1 cellular context compared by ENCODE assay signal in the genomic region with DNA sequence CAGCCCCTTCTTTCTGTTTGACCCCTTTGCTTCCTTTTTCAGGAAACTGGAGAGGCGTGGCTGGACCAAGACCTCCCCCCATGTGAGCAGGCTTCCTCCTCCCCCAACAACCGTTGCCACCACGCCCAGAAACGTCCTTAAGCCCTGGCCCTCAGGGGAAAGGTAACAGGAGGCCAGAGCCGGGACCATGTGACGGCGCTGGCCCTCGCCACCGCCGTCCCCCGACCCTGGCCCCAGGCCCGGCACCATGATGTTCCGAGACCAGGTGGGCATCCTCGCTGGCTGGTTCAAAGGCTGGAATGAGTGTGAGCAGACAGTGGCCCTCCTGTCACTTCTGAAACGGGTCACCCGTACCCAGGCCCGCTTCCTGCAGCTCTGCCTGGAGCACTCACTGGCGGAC.
TF ChIP-seq lines count a peak whose summit lies in the region.

No MANE protein-coding gene starts in this region.

TF ChIP-seq in K562, 482 proteins besides CTCF, POLR2A, EP300 and RAD21 (continues in another document):
- TF ChIP-seq FOXK2 (conservative IDR thresholded peaks at IDR 0.05 in 1 of 2, IDR thresholded peaks at IDR 0.05 in 1 of 2; ENCODE audit: low read depth in 2 of 2) (0 out of 4 replicates have a peak, but pooled peaks of 1 of the 2 experiments have one; percentile 12), ZBTB7A (IDR thresholded peaks at IDR 0.05; ENCODE audit: borderline replicate concordance, control insufficient read depth, low read depth, low read length) (peak; percentile 52; the same call in 1 of the 2 replicates), SMAD4 (CRISPR knock-in tag; conservative IDR thresholded peaks at IDR 0.05) (peak; percentile 56), MYC (IDR thresholded peaks at IDR 0.05; ENCODE audit: low read depth, low read length) (peak; percentile 46; the same call in 1 of the 2 replicates), MYC (CRISPR knock-in tag; IDR thresholded peaks at IDR 0.05; ENCODE audit: borderline replicate concordance, low read depth) (no peak), ZNF592 (IDR thresholded peaks at IDR 0.05) (peak; percentile 62; the same call in 1 of the 2 replicates), POLR2G (IDR thresholded peaks at IDR 0.05; ENCODE audit: low read depth, low read length) (peak; percentile 64), CREM (IDR thresholded peaks at IDR 0.05; ENCODE audit: low read depth) (0 out of 2 replicates have a peak, but pooled peaks have one; percentile 19), NR1H2 (CRISPR knock-in tag; IDR thresholded peaks at IDR 0.05) (no peak), ESRRA (IDR thresholded peaks at IDR 0.05; ENCODE audit: borderline replicate concordance, low read depth) (peak; percentile 38; the same call in 1 of the 2 replicates), RBM22 (IDR thresholded peaks at IDR 0.05; ENCODE audit: low read depth, low read length, poor library complexity, severe bottlenecking) (no peak), SUPT5H (IDR thresholded peaks at IDR 0.05) (peak; percentile 47; the same call in 1 of the 2 replicates), SMC3 (conservative IDR thresholded peaks at IDR 0.05; ENCODE audit: insufficient read depth, low read depth, low read length) (no peak), RAD51 (IDR thresholded peaks at IDR 0.05; ENCODE audit: borderline replicate concordance, low read depth) (peak; percentile 54; the same call in 1 of the 2 replicates), ATF1 (CRISPR knock-in tag; IDR thresholded peaks at IDR 0.05) (no peak), ATF1 (tag; IDR thresholded peaks at IDR 0.05) (peak; percentile 21; the same call in 1 of the 2 replicates), MTA2 (IDR thresholded peaks at IDR 0.05; ENCODE audit: low read depth) (no peak), RFX1 (IDR thresholded peaks at IDR 0.05) (peak; percentile 73), HMGXB4 (CRISPR knock-in tag; IDR thresholded peaks at IDR 0.05) (no peak), RBFOX2 (IDR thresholded peaks at IDR 0.05; ENCODE audit: low read depth, low read length) (peak; percentile 64), HNRNPLL (IDR thresholded peaks at IDR 0.05; ENCODE audit: low read depth, low read length, poor library complexity, severe bottlenecking) (peak; percentile 23), USF2 (CRISPR knock-in tag; IDR thresholded peaks at IDR 0.05) (peak; percentile 54; the same call in 1 of the 2 replicates), L3MBTL2 (IDR thresholded peaks at IDR 0.05) (peak; percentile 59; the same call in 1 of the 2 replicates), SIN3A (IDR thresholded peaks at IDR 0.05; ENCODE audit: borderline replicate concordance in 2 of 2, control insufficient read depth in 1 of 2, low read depth in 2 of 2, low read length in 2 of 2) (peak; percentile 67 to 79; a peak in 2 of 4 replicates), EP400 (IDR thresholded peaks at IDR 0.05) (peak; percentile 28; the same call in 1 of the 2 replicates), TSC22D4 (tag; IDR thresholded peaks at IDR 0.05) (no peak), FUS (optimal IDR thresholded peaks at IDR 0.05; ENCODE audit: low read depth, low read length) (no peak), STAG1 (CRISPR knock-in tag; IDR thresholded peaks at IDR 0.05; ENCODE audit: borderline replicate concordance) (no peak), TAF15 (IDR thresholded peaks at IDR 0.05; ENCODE audit: low read depth, low read length) (no peak), NKRF (IDR thresholded peaks at IDR 0.05; ENCODE audit: borderline replicate concordance) (0 out of 2 replicates have a peak, but pooled peaks have one; percentile 66), HNRNPK (IDR thresholded peaks at IDR 0.05; ENCODE audit: low read depth, low read length, poor library complexity, severe bottlenecking) (no peak), KLF1 (tag; IDR thresholded peaks at IDR 0.05) (0 out of 2 replicates have a peak, but pooled peaks have one; percentile 38)
- TF ChIP-seq, protein P1, sequence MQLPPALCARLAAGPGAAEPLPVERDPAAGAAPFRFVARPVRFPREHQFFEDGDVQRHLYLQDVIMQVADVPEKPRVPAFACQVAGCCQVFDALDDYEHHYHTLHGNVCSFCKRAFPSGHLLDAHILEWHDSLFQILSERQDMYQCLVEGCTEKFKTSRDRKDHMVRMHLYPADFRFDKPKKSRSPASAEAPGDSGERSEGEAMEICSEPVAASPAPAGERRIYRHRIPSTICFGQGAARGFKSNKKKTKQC (CRISPR knock-in tag; IDR thresholded peaks at IDR 0.05): no peak
- TF ChIP-seq, protein P2, sequence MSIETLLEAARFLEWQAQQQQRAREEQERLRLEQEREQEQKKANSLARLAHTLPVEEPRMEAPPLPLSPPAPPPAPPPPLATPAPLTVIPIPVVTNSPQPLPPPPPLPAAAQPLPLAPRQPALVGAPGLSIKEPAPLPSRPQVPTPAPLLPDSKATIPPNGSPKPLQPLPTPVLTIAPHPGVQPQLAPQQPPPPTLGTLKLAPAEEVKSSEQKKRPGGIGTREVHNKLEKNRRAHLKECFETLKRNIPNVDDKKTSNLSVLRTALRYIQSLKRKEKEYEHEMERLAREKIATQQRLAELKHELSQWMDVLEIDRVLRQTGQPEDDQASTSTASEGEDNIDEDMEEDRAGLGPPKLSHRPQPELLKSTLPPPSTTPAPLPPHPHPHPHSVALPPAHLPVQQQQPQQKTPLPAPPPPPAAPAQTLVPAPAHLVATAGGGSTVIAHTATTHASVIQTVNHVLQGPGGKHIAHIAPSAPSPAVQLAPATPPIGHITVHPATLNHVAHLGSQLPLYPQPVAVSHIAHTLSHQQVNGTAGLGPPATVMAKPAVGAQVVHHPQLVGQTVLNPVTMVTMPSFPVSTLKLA (conservative IDR thresholded peaks at IDR 0.05): peak; percentile 67 to 68; a peak in 3 of 4 replicates
- TF ChIP-seq, protein P3, sequence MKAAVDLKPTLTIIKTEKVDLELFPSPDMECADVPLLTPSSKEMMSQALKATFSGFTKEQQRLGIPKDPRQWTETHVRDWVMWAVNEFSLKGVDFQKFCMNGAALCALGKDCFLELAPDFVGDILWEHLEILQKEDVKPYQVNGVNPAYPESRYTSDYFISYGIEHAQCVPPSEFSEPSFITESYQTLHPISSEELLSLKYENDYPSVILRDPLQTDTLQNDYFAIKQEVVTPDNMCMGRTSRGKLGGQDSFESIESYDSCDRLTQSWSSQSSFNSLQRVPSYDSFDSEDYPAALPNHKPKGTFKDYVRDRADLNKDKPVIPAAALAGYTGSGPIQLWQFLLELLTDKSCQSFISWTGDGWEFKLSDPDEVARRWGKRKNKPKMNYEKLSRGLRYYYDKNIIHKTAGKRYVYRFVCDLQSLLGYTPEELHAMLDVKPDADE (conservative IDR thresholded peaks at IDR 0.05; ENCODE audit: control insufficient read depth, low read depth, low read length): 0 out of 2 replicates have a peak, but pooled peaks have one; percentile 45
